ENCODE assay signal across 13 cellular contexts in the genomic region with DNA sequence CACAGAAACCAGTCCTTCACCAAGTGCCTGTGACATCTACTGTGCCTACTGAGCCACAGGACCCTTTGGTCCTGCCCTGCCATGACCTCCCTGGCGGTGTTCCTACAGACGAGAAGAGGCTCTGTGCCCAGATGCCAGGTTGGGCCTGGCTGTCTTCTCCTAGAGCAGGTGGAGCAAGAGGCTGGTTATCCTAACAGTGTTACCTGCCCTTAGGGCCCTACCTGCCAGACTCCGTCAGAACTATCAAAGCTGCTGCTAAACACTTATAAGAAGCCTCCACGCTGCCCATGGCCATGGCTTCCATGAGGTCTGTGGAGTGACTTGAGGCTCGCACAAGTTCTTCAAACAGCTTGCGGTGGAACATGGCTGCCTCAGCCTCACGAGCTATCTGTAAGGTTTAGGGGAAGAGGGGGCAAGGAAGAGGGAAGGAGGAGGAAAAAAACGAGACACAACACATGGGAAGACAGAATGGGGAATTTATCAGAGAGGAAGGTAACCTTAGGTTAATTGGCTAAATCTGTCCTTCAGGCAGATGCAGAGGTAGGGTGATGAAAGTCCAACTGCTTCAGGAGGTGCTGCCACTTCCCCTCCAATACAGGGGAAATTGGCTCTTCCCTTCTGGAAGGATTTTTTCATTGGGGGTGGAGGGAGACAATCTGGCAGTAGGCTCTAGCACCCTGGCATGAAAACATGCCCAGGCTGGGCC. TPM values are rescaled to one million over a fixed set of nuclear protein-coding genes. Genes with fewer than 3 reads are reported as not detected.
A peak's percentile ranks its signal among the peaks of the same experiment; 100 is the strongest.
DNase-seq lines count a peak whose midpoint lies in the region; ATAC-seq and TF ChIP-seq lines count a peak whose summit lies in the region.
"Had no signal": no experiment of that assay in that cellular context is flagged by ENCODE, and none has a peak within 500 bp of the region (broad histone marks: within the 10 kb centered on the region; RNA-seq: fewer than 3 reads in every experiment).

No MANE protein-coding gene starts in this region.

- DNase-seq in NCI-H1694 (lab: John Stamatoyannopoulos, UW) (peak; percentile 51), NCI-H1694 treated with DMSO at 0.1 percent for 48 hours (lab: John Stamatoyannopoulos, UW) (no peak), foreskin keratinocyte (no peak), hepatic stellate cell (ENCODE audit: low spot score) (no peak)
- no peak for DNase-seq in activated CD8-positive, alpha-beta T cell treated with anti-CD3 and anti-CD28 coated beads for 36 hours
- no peak for DNase-seq in stimulated activated naive CD4-positive, alpha-beta T cell treated with Interleukin-2 at 50 U/mL for 16 hours (lab: John Stamatoyannopoulos, UW)
- no peak for DNase-seq in stimulated activated CD4-positive, alpha-beta T cell treated with anti-CD3 and anti-CD28 coated beads, Interleukin-1b, Interleukin-23, amount 100 ng/mL, for 48 hours
- DNase-seq: activated naive CD4-positive, alpha-beta T cell treated with Interleukin-2 at 50 U/mL for 16 hours; erythroblast; NCI-H187 treated with DMSO at 0.1 percent for 48 hours had no signal

- H3K27ac ChIP-seq in foreskin keratinocyte: peak overlapping the region; percentile 22

- CTCF ChIA-PET in activated CD8-positive, alpha-beta T cell treated with anti-CD3 and anti-CD28 coated beads for 36 hours (lab: Charles Lee): no interaction called here

- peaks cover 13% of the 10 kb centered on the region for H3K4me1 ChIP-seq in foreskin keratinocyte

- no peaks in the 10 kb centered on the region for H3K9me3 Mint-ChIP-seq in activated CD8-positive, alpha-beta T cell treated with anti-CD3 and anti-CD28 coated beads for 36 hours
- no peaks in the 10 kb centered on the region for H3K9me3 Mint-ChIP-seq in stimulated activated memory B cell treated with anti-CD40 and anti-IgM and Interleukin-4, amounts not matched to agents 10 μg/mL and 1 μg/mL and 100 μg/mL, for 72 hours

- no peaks in the 10 kb centered on the region for H3K27me3 ChIP-seq in foreskin keratinocyte

- ATAC-seq in activated CD8-positive, alpha-beta T cell treated with anti-CD3 and anti-CD28 coated beads for 36 hours: no peak
- no peak for ATAC-seq in foreskin keratinocyte
- no peak for ATAC-seq in stimulated activated memory B cell treated with anti-CD40 and anti-IgM and Interleukin-4, amounts not matched to agents 10 μg/mL and 1 μg/mL and 100 μg/mL, for 72 hours
- ATAC-seq: left colon had no signal

- peaks cover 2% of the 10 kb centered on the region for H3K27me3 Mint-ChIP-seq in activated CD8-positive, alpha-beta T cell treated with anti-CD3 and anti-CD28 coated beads for 36 hours
- peaks cover 6% of the 10 kb centered on the region for H3K27me3 Mint-ChIP-seq in stimulated activated memory B cell treated with anti-CD40 and anti-IgM and Interleukin-4, amounts not matched to agents 10 μg/mL and 1 μg/mL and 100 μg/mL, for 72 hours

- POLR2A ChIA-PET in activated CD8-positive, alpha-beta T cell treated with anti-CD3 and anti-CD28 coated beads for 36 hours (lab: Charles Lee): interaction anchor here (1.2 to 2.6 kb wide), 5 partner anchors 13 to 70 kb away, joined by 3 to 7 read pairs (median 4); a partner anchor contains a TSS

- intact Hi-C loops in activated CD8-positive, alpha-beta T cell treated with anti-CD3 and anti-CD28 coated beads for 36 hours (cut with micrococcal nuclease): no loop called here

- TF ChIP-seq CTCF in activated CD8-positive, alpha-beta T cell treated with anti-CD3 and anti-CD28 coated beads for 36 hours (IDR thresholded peaks at IDR 0.05): no peak
- TF ChIP-seq CTCF in foreskin keratinocyte (conservative IDR thresholded peaks at IDR 0.05): no peak

- peaks cover 99% of the 10 kb centered on the region for H3K36me3 Mint-ChIP-seq in activated CD8-positive, alpha-beta T cell treated with anti-CD3 and anti-CD28 coated beads for 36 hours (ENCODE audit: low read depth)
- peaks cover 89% of the 10 kb centered on the region for H3K36me3 Mint-ChIP-seq in stimulated activated memory B cell treated with anti-CD40 and anti-IgM and Interleukin-4, amounts not matched to agents 10 μg/mL and 1 μg/mL and 100 μg/mL, for 72 hours

- peaks cover 26% of the 10 kb centered on the region for H3K4me1 Mint-ChIP-seq in activated CD8-positive, alpha-beta T cell treated with anti-CD3 and anti-CD28 coated beads for 36 hours (ENCODE audit: low read depth)
- H3K4me1 Mint-ChIP-seq in stimulated activated memory B cell treated with anti-CD40 and anti-IgM and Interleukin-4, amounts not matched to agents 10 μg/mL and 1 μg/mL and 100 μg/mL, for 72 hours: peaks cover 63% of the 10 kb centered on the region

- H3K4me3 Mint-ChIP-seq in activated CD8-positive, alpha-beta T cell treated with anti-CD3 and anti-CD28 coated beads for 36 hours: no peak overlapping the region
- peak overlapping the region; percentile 13 for H3K4me3 Mint-ChIP-seq in stimulated activated memory B cell treated with anti-CD40 and anti-IgM and Interleukin-4, amounts not matched to agents 10 μg/mL and 1 μg/mL and 100 μg/mL, for 72 hours

- H3K27ac Mint-ChIP-seq in activated CD8-positive, alpha-beta T cell treated with anti-CD3 and anti-CD28 coated beads for 36 hours: peak overlapping the region; percentile 59
- peak overlapping the region; percentile 72 for H3K27ac Mint-ChIP-seq in stimulated activated memory B cell treated with anti-CD40 and anti-IgM and Interleukin-4, amounts not matched to agents 10 μg/mL and 1 μg/mL and 100 μg/mL, for 72 hours

RNA-seq across cellular contexts. Expression of a gene that starts 5.4 kb away (rescaled TPM):
- total RNA-seq in activated CD8-positive, alpha-beta T cell treated with anti-CD3 and anti-CD28 coated beads for 36 hours: not detected
- total RNA-seq in foreskin keratinocyte: 2.3 and 3.7 TPM in 2 replicates
- 1.3 and 2.1 TPM in 2 replicates for polyA plus RNA-seq in foreskin keratinocyte
- total RNA-seq: A172 had no signal

RNA-seq across cellular contexts. Expression of a gene that starts 28.0 kb away (rescaled TPM):
- total RNA-seq in activated CD8-positive, alpha-beta T cell treated with anti-CD3 and anti-CD28 coated beads for 36 hours: 1,000 to 10,000 TPM; 2,565 to 2,588 TPM
- 2,420 and 2,686 TPM in 2 replicates for total RNA-seq in foreskin keratinocyte
- polyA plus RNA-seq in foreskin keratinocyte: 2,518 and 2,832 TPM in 2 replicates
